In genomic region chr7:24727165-24728120, GRCh38 we compare ENCODE assay signal across 8 cellular contexts. TPM values are rescaled to one million over a fixed set of nuclear protein-coding genes. Genes with fewer than 3 reads are reported as not detected.
DNase-seq lines count a peak whose midpoint lies in the region; ATAC-seq and FAIRE-seq lines count a peak whose summit lies in the region.

No MANE protein-coding gene starts in this region.

- peak; percentile 96 for FAIRE-seq in GM19239 (lab: Jason Lieb, UNC)

- ATAC-seq in HG03064 (IDR thresholded peaks at IDR 0.05; ENCODE audit: low read depth, unreplicated experiment): peak; percentile 62

- DNase-seq in AG20443 (ENCODE audit: low spot score) (peak; percentile 47), GM19239 (ENCODE audit: insufficient read length, low spot score) (peak; percentile 43), amniotic epithelial cell (ENCODE audit: low read depth) (peak; percentile 75), NCI-H1694 (lab: John Stamatoyannopoulos, UW) (no peak), NCI-H2081 (lab: John Stamatoyannopoulos, UW) (no peak), HT-29 (ENCODE audit: low spot score) (no peak), EL (no peak)

RNA-seq across cellular contexts. Expression of gene GSDME, which starts 29.8 kb away (rescaled TPM):
- not detected in 2 replicates for total RNA-seq in HT-29 (2014; rRNA removed; shearing (Covaris generic))

Comparison
In these comparisons a context has a peak if more than half of its experiments do, and no peak if none do; other contexts are left out.
1. DNase-seq: peak in AG20443 (single experiment), GM19239 (single experiment) and amniotic epithelial cell (single experiment); none in NCI-H1694 (single experiment), NCI-H2081 (0 of 2), HT-29 (single experiment) and EL (single experiment).